21 cellular contexts compared by ENCODE assay signal in genomic region chr14:90319634-90320541, GRCh38. TPM values are rescaled to one million over a fixed set of nuclear protein-coding genes. Genes with fewer than 3 reads are reported as not detected.
A peak's percentile ranks its signal among the peaks of the same experiment; 100 is the strongest.
DNase-seq lines count a peak whose midpoint lies in the region; ATAC-seq, FAIRE-seq and TF ChIP-seq lines count a peak whose summit lies in the region.
"Had no signal": no experiment of that assay in that cellular context is flagged by ENCODE, and none has a peak within 500 bp of the region (broad histone marks: within the 10 kb centered on the region; RNA-seq: fewer than 3 reads in every experiment).

No MANE protein-coding gene starts in this region.

- H3K9ac ChIP-seq in mesendoderm (ENCODE audit: low read length), result no peak overlapping the region

- H3K4me2 ChIP-seq in mesendoderm (ENCODE audit: low read length), result no peak overlapping the region

- no peaks in the 10 kb centered on the region for H3K27me3 Mint-ChIP-seq in activated T-cell treated with anti-CD3 and anti-CD28 coated beads, Interleukin-2, amount 50 U/mL, for 4 hours (ENCODE audit: low read depth)

- peak; percentile 83 to 90 for ATAC-seq in activated T-cell treated with anti-CD3 and anti-CD28 coated beads, Interleukin-2, amount 50 U/mL, for 4 hours

- peaks cover 3% of the 10 kb centered on the region for H3K79me1 ChIP-seq in mesendoderm (ENCODE audit: low read length)

- H2BK5ac ChIP-seq in mesendoderm (ENCODE audit: low read length), result no peak overlapping the region

- H3K27ac ChIP-seq in WERI-Rb-1 (no peak overlapping the region), mesendoderm (ENCODE audit: low read depth, low read length) (no peak overlapping the region)
- H3K27ac ChIP-seq: SJSA1 had no signal

- H4K8ac ChIP-seq in mesendoderm (ENCODE audit: low read depth, low read length), result no peak overlapping the region

- no peak overlapping the region for H3K4me3 ChIP-seq in WERI-Rb-1 (ENCODE audit: low read depth, low read length)
- H3K4me3 ChIP-seq in mesendoderm (ENCODE audit: low read length), result no peak overlapping the region
- H3K4me3 ChIP-seq: HAP-1, SJSA1 had no signal

- no peak overlapping the region for H2BK15ac ChIP-seq in mesendoderm (replicated peaks; ENCODE audit: low read depth)

- H3K56ac ChIP-seq in mesendoderm (ENCODE audit: low read length), result no peak overlapping the region

- TF ChIP-seq CTCF in WERI-Rb-1 (IDR thresholded peaks at IDR 0.05; ENCODE audit: low read depth, low read length), result no peak

- H3K4me3 Mint-ChIP-seq in activated T-cell treated with anti-CD3 and anti-CD28 coated beads, Interleukin-2, amount 50 U/mL, for 4 hours, result no peak overlapping the region
- H3K4me3 Mint-ChIP-seq: CD14-positive monocyte had no signal

- H3K9me3 ChIP-seq in WERI-Rb-1 (ENCODE audit: severe bottlenecking), result no peaks in the 10 kb centered on the region
- H3K9me3 ChIP-seq: HAP-1, SJSA1 had no signal

- H3K4ac ChIP-seq in mesendoderm (ENCODE audit: low read depth, low read length), result no peak overlapping the region

- H3K4me1 ChIP-seq in mesendoderm (ENCODE audit: control insufficient read depth, low read depth, low read length), result no peaks in the 10 kb centered on the region
- H3K4me1 ChIP-seq: HAP-1 had no signal

- no peak overlapping the region for H3K23ac ChIP-seq in mesendoderm (ENCODE audit: low read length)

- H3K36me3 Mint-ChIP-seq in activated T-cell treated with anti-CD3 and anti-CD28 coated beads, Interleukin-2, amount 50 U/mL, for 4 hours (ENCODE audit: insufficient read depth), result peaks cover 37% of the 10 kb centered on the region

- peak; percentile 28 for FAIRE-seq in GM12891 (lab: Jason Lieb, UNC)
- FAIRE-seq: GM19239 had no signal

- H3K79me2 ChIP-seq in mesendoderm (ENCODE audit: control insufficient read depth, insufficient read depth, low read length), result no peaks in the 10 kb centered on the region

- no peak overlapping the region for H2AK5ac ChIP-seq in mesendoderm (ENCODE audit: low read length)

- no peak for DNase-seq in activated T-cell treated with anti-CD3 and anti-CD28 coated beads, Interleukin-2, amount 50 U/mL, for 4 hours
- DNase-seq in activated T-cell treated with anti-CD3 and anti-CD28 coated beads for 4 hours, result no peak
- DNase-seq in GM12891 (ENCODE audit: insufficient read length, low spot score), result no peak
- peak; percentile 22 for DNase-seq in WERI-Rb-1
- peak; percentile 44 for DNase-seq in mesendoderm
- DNase-seq in dermis blood vessel endothelial cell, result no peak
- DNase-seq in NCI-H146 treated with DMSO at 0.1 percent for 48 hours (lab: John Stamatoyannopoulos, UW; ENCODE audit: unreplicated experiment), result no peak
- DNase-seq in stimulated activated CD4-positive, alpha-beta T cell treated with anti-CD3 and anti-CD28 coated beads, Interleukin-12 subunit alpha, Interleukin-12 subunit beta, amount 100 ng/mL, for 4 hours, result no peak
- DNase-seq: ACHN, AML-193, COR-L47, NCI-H2029, NCI-H2171, NCI-H446, NCI-H69, OCI-M1, RPMI8226 had no signal

- peaks cover 22% of the 10 kb centered on the region for H3K4me1 Mint-ChIP-seq in activated T-cell treated with anti-CD3 and anti-CD28 coated beads, Interleukin-2, amount 50 U/mL, for 4 hours (ENCODE audit: low read depth)

- H2BK120ac ChIP-seq in mesendoderm (ENCODE audit: low read depth, low read length), result no peak overlapping the region

- no CpG with 5 or more reads among the region's 6 CpGs for WGBS in mesendoderm (ENCODE audit: extremely low coverage, insufficient coverage, low lambda C conversion rate)

- H3K27me3 ChIP-seq in WERI-Rb-1 (ENCODE audit: insufficient read depth, low read depth, severe bottlenecking), result no peaks in the 10 kb centered on the region
- H3K27me3 ChIP-seq in mesendoderm (ENCODE audit: insufficient read depth, low read length, poor library complexity), result no peaks in the 10 kb centered on the region
- H3K27me3 ChIP-seq: SJSA1 had no signal

- no peak overlapping the region for H4K5ac ChIP-seq in mesendoderm (ENCODE audit: low read length)

- no peak for TF ChIP-seq POLR2A in GM12891 (IDR thresholded peaks at IDR 0.05; ENCODE audit: low read depth, low read length)

- no peak overlapping the region for H3K18ac ChIP-seq in mesendoderm (ENCODE audit: low read length)

- H3K36me3 ChIP-seq in WERI-Rb-1 (no peaks in the 10 kb centered on the region), mesendoderm (ENCODE audit: control insufficient read depth, insufficient read depth, low read length) (no peaks in the 10 kb centered on the region)

- peaks cover 6% of the 10 kb centered on the region for H3K9me3 Mint-ChIP-seq in activated T-cell treated with anti-CD3 and anti-CD28 coated beads, Interleukin-2, amount 50 U/mL, for 4 hours

TF ChIP-seq in GM12891, 5 proteins besides CTCF, POLR2A, EP300 and RAD21:
- no peak for TF ChIP-seq POLR2AphosphoS5 (IDR thresholded peaks at IDR 0.05; ENCODE audit: low read depth, low read length)
- TF ChIP-seq SPI1 (IDR thresholded peaks at IDR 0.05; ENCODE audit: low read depth, low read length), result no peak
- TF ChIP-seq PAX5 (IDR thresholded peaks at IDR 0.05; ENCODE audit: insufficient read depth, low read length, severe bottlenecking), result no peak
- no peak for TF ChIP-seq TAF1 (IDR thresholded peaks at IDR 0.05; ENCODE audit: low read depth, low read length)
- no peak for TF ChIP-seq POU2F2 (IDR thresholded peaks at IDR 0.05; ENCODE audit: low read depth, low read length)

RNA-seq across cellular contexts. Expression of gene NRDE2, which starts 11.9 kb away (rescaled TPM):
- total RNA-seq in activated T-cell treated with anti-CD3 and anti-CD28 coated beads, Interleukin-2, amount 50 U/mL, for 4 hours, result 10 to 100 TPM; 18.8 to 26.0 (median 23.8) TPM
- 8.8 TPM for polyA plus RNA-seq in GM12891 (2012; ENCODE audit: low read depth, missing spikeins)
- 6.8 TPM for polyA plus RNA-seq in mesendoderm (2013, experiment 1 of 2)
- polyA plus RNA-seq in mesendoderm (2013, experiment 2 of 2), result 6.9 TPM
- 12.3 and 13.3 TPM in 2 replicates for total RNA-seq in dermis blood vessel endothelial cell

Comparison
In these comparisons a context has a peak if more than half of its experiments do, and no peak if none do; other contexts are left out.
1. DNase-seq: peak in WERI-Rb-1 (single experiment) and mesendoderm (single experiment); none in activated T-cell treated with anti-CD3 and anti-CD28 coated beads, Interleukin-2, amount 50 U/mL, for 4 hours (single experiment), activated T-cell treated with anti-CD3 and anti-CD28 coated beads for 4 hours (single experiment), GM12891 (single experiment), dermis blood vessel endothelial cell (single experiment), NCI-H146 treated with DMSO at 0.1 percent for 48 hours (single experiment) and stimulated activated CD4-positive, alpha-beta T cell treated with anti-CD3 and anti-CD28 coated beads, Interleukin-12 subunit alpha, Interleukin-12 subunit beta, amount 100 ng/mL, for 4 hours (single experiment).